Comparison of ENCODE assay signal across 8 cellular contexts in genomic region chr11:65133724-65134123, GRCh38. TPM values are rescaled to one million over a fixed set of nuclear protein-coding genes. Genes with fewer than 3 reads are reported as not detected.
DNase-seq lines count a peak whose midpoint lies in the region; ATAC-seq and TF ChIP-seq lines count a peak whose summit lies in the region.

No MANE protein-coding gene starts in this region.

- H3K4me3 ChIP-seq in mammary epithelial cell (replicated peaks in 1 of 3; ENCODE audit: insufficient read depth in 1 of 3, low read depth in 2 of 3, low read length in 3 of 3) (peak overlapping the region; percentile 83 to 86 (median 85)), lower leg skin (ENCODE audit: low read depth, poor library complexity, severe bottlenecking) (peak overlapping the region; percentile 72)

- intact Hi-C loops in mammary epithelial cell (cut with micrococcal nuclease) (loop anchor here (1.0 to 2.0 kb wide), 2 partner anchors 11 to 17 kb away; partner anchors contain the start of genes FAU, MRPL49 and ZNHIT2), lower leg skin (cut with DNase I; ENCODE audit: low total_unique reads) (no loop called here)

- peak overlapping the region; percentile 93 for H3K4me2 ChIP-seq in mammary epithelial cell (ENCODE audit: insufficient read depth, low read depth, low read length)

- peaks cover 10% of the 10 kb centered on the region for H3K36me3 ChIP-seq in mammary epithelial cell (ENCODE audit: insufficient read depth, low read length)

- CTCF ChIA-PET in mammary epithelial cell (lab: Charles Lee; ENCODE audit: low non-redundant PET): no interaction called here

- no TSS peak for BruUV-seq in mammary epithelial cell (replicated peaks; lab: Mats Ljungman, UMichigan)

- no peaks in the 10 kb centered on the region for H3K27me3 ChIP-seq in mammary epithelial cell (ENCODE audit: insufficient read depth, low read length)

- dilution Hi-C loops in mammary epithelial cell (cut with HindIII; ENCODE audit: low sequenced_read_pairs): no loop called here

- H3K27ac Mint-ChIP-seq in type B pancreatic cell: peak overlapping the region; percentile 100

- DNase-seq in activated CD8-positive, alpha-beta memory T cell treated with anti-CD3 and anti-CD28 coated beads for 24 hours: peak; percentile 68
- DNase-seq in activated CD8-positive, alpha-beta memory T cell treated with anti-CD3 and anti-CD28 coated beads, Interleukin-2, amount 50 U/mL, for 4 hours: no peak
- DNase-seq in mammary epithelial cell: no peak
- DNase-seq in lower leg skin (ENCODE audit: low spot score in 2 of 2): no peak
- DNase-seq in type B pancreatic cell (ENCODE audit: extremely low spot score, unreplicated experiment): no peak
- DNase-seq in COR-L47 (lab: John Stamatoyannopoulos, UW): no peak

- TF ChIP-seq CTCF in mammary epithelial cell (conservative IDR thresholded peaks at IDR 0.05 in 1 of 2, IDR thresholded peaks at IDR 0.05 in 1 of 2; ENCODE audit: extremely low read depth in 1 of 2, insufficient read depth in 1 of 2, low read depth in 1 of 2, low read length in 2 of 2): no peak
- TF ChIP-seq CTCF in lower leg skin (IDR thresholded peaks at IDR 0.05): no peak
- TF ChIP-seq CTCF in type B pancreatic cell (conservative IDR thresholded peaks at IDR 0.05): no peak

- H3K4me3 Mint-ChIP-seq in type B pancreatic cell: peak overlapping the region; percentile 97

- H4K20me1 ChIP-seq in mammary epithelial cell (ENCODE audit: insufficient read depth, low read length): no peaks in the 10 kb centered on the region

- H2AFZ ChIP-seq in mammary epithelial cell (ENCODE audit: low read depth, low read length): peak overlapping the region; percentile 77

- no peak for ATAC-seq in GM21529 (IDR thresholded peaks at IDR 0.05; ENCODE audit: unreplicated experiment)
- no peak for ATAC-seq in HG02840 (IDR thresholded peaks at IDR 0.05; ENCODE audit: low FRiP score, unreplicated experiment)

- H3K79me2 ChIP-seq in mammary epithelial cell (ENCODE audit: insufficient read depth, low read length): peaks cover 38% of the 10 kb centered on the region

- in situ Hi-C loops in mammary epithelial cell (cut with MboI; ENCODE audit: low sequenced_read_pairs in 2 of 2): no loop called here

- peak overlapping the region; percentile 94 for H3K9ac ChIP-seq in mammary epithelial cell (ENCODE audit: insufficient read depth, low read length)

- no peak for TF ChIP-seq POLR2A in lower leg skin (IDR thresholded peaks at IDR 0.05)

- H3K27me3 Mint-ChIP-seq in type B pancreatic cell: no peaks in the 10 kb centered on the region

- H3K4me1 Mint-ChIP-seq in type B pancreatic cell (ENCODE audit: unreplicated experiment): peaks cover 22% of the 10 kb centered on the region

- H3K9me3 ChIP-seq in mammary epithelial cell (replicated peaks; ENCODE audit: insufficient read depth, low read length): no peaks in the 10 kb centered on the region

- WGBS in mammary epithelial cell (ENCODE audit: low coverage, missing lambda C conversion rate): under 1% methylated on average over 16 of the region's 20 CpGs
- 1 to 3% methylated on average over 17 to 18 of the region's 20 CpGs for WGBS in lower leg skin, 2 donors

- peaks cover 15% of the 10 kb centered on the region for H3K4me1 ChIP-seq in mammary epithelial cell (ENCODE audit: insufficient read depth, low read length)

- H3K27ac ChIP-seq in mammary epithelial cell (ENCODE audit: insufficient read depth, low read depth, low read length): peak overlapping the region; percentile 97

- no peaks in the 10 kb centered on the region for H3K36me3 Mint-ChIP-seq in type B pancreatic cell

- H3K9me3 Mint-ChIP-seq in type B pancreatic cell: no peaks in the 10 kb centered on the region

RNA-seq across cellular contexts. Expression of gene SYVN1, which starts 0.6 kb away (rescaled TPM):
- total RNA-seq in mammary epithelial cell (10 to 100 TPM; 21.5 to 45.8 TPM), lower leg skin (10 to 100 TPM; 21.9 to 60.3 (median 47.8) TPM), type B pancreatic cell (ENCODE audit: low replicate concordance) (48.6 and 50.6 TPM in 2 replicates)
- polyA plus RNA-seq in mammary epithelial cell: 30.7 TPM
- 152 TPM for polyA minus RNA-seq in mammary epithelial cell

RNA-seq across cellular contexts. Expression of gene MRPL49, which starts 11.6 kb away (rescaled TPM):
- total RNA-seq in mammary epithelial cell: 10 to 100 TPM; 54.7 to 56.5 TPM
- polyA plus RNA-seq in mammary epithelial cell: 64.7 TPM
- polyA minus RNA-seq in mammary epithelial cell: 52.3 TPM
- total RNA-seq in lower leg skin: 100 to 1,000 TPM in 1 of 4 donors, 10 to 100 TPM in 3; 61.0 to 107 (median 82.4) TPM
- 49.1 and 54.8 TPM in 2 replicates for total RNA-seq in type B pancreatic cell (ENCODE audit: low replicate concordance)

RNA-seq across cellular contexts. Expression of gene FAU, which starts 11.8 kb away (rescaled TPM):
- total RNA-seq in mammary epithelial cell: 100 to 1,000 TPM; 107 to 637 TPM
- polyA plus RNA-seq in mammary epithelial cell: 428 TPM
- polyA minus RNA-seq in mammary epithelial cell: 317 TPM
- 1,000 to 10,000 TPM in 2 of 4 donors, 100 to 1,000 TPM in 2; 574 to 1,562 (median 887) TPM for total RNA-seq in lower leg skin
- 758 and 795 TPM in 2 replicates for total RNA-seq in type B pancreatic cell (ENCODE audit: low replicate concordance)

RNA-seq across cellular contexts. Expression of gene ZNHIT2, which starts 16.2 kb away (rescaled TPM):
- total RNA-seq in mammary epithelial cell (10 to 100 TPM; 13.6 to 15.2 TPM), lower leg skin (10 to 100 TPM; 10.7 to 24.9 (median 17.7) TPM), type B pancreatic cell (ENCODE audit: low replicate concordance) (11.4 and 12.2 TPM in 2 replicates)
- polyA plus RNA-seq in mammary epithelial cell: 6.9 TPM
- 0.67 TPM for polyA minus RNA-seq in mammary epithelial cell

RNA-seq across cellular contexts. Expression of gene TM7SF2, which starts 22.1 kb away (rescaled TPM):
- total RNA-seq in mammary epithelial cell (10 to 100 TPM in 1 of 2 donors, 1 to 10 TPM in 1; 8.7 to 10.1 TPM), lower leg skin (100 to 1,000 TPM; 118 to 374 (median 160) TPM), type B pancreatic cell (ENCODE audit: low replicate concordance) (52.2 and 61.3 TPM in 2 replicates)
- 17.2 TPM for polyA plus RNA-seq in mammary epithelial cell
- 54.8 TPM for polyA minus RNA-seq in mammary epithelial cell
